8 cellular contexts compared by ENCODE assay signal in the genomic region with DNA sequence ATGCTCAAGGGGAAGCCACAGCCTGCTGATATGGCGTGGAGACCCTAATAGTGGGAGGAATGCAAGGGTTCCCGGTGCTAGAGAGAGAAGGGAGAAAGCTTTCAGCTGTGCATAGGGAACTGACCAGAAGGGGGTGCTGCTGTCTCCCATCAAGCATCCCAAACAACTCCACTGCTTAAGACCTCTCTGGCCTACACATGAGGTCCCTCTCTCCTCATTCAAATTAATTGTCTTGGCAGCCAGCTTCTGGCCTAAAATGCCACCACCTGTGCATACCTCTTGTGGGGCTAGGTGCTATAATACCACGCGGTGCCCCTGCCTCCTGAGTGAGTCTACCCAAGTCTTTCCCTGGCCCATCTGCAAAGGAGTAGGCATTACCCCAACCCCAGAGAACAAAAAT. TPM values are rescaled to one million over a fixed set of nuclear protein-coding genes. Genes with fewer than 3 reads are reported as not detected.
DNase-seq lines count a peak whose midpoint lies in the region; ATAC-seq and TF ChIP-seq lines count a peak whose summit lies in the region.

No MANE protein-coding gene starts in this region.

- H3K79me2 ChIP-seq in smooth muscle cell (ENCODE audit: low read depth) = no peaks in the 10 kb centered on the region

- no peak overlapping the region for H3K27ac ChIP-seq in right atrium auricular region
- H3K27ac ChIP-seq in smooth muscle cell (ENCODE audit: low read depth) = no peak overlapping the region

- no peak for ATAC-seq in HG02970 (IDR thresholded peaks at IDR 0.05; ENCODE audit: low FRiP score, unreplicated experiment)

- DNase-seq in ELR (ENCODE audit: low read depth) (peak; percentile 63), LHCN-M2 (ENCODE audit: low read depth) (peak; percentile 58), SKM-1 (lab: John Stamatoyannopoulos, UW; ENCODE audit: unreplicated experiment) (peak; percentile 27), anterior cingulate cortex (lab: John Stamatoyannopoulos, UW) (peak in 36 of 58 donors; percentile 8 to 65 (median 30)), right atrium auricular region (ENCODE audit: low spot score) (peak; percentile 73), smooth muscle cell (lab: John Stamatoyannopoulos, UW; ENCODE audit: unreplicated experiment) (no peak), NCI-H1048 (lab: John Stamatoyannopoulos, UW) (no peak)

- no peaks in the 10 kb centered on the region for H3K27me3 ChIP-seq in right atrium auricular region
- H3K27me3 ChIP-seq in smooth muscle cell (ENCODE audit: low read depth) = peaks cover 38% of the 10 kb centered on the region

- WGBS in smooth muscle cell (ENCODE audit: low lambda C conversion rate) = 30% methylated on average over 4 of the region's 4 CpGs

- TF ChIP-seq CTCF in right atrium auricular region (IDR thresholded peaks at IDR 0.05) (peak; percentile 49 to 81), smooth muscle cell (IDR thresholded peaks at IDR 0.05; ENCODE audit: borderline replicate concordance, insufficient read depth, poor library complexity, severe bottlenecking) (peak; percentile 55)

- H4K20me1 ChIP-seq in smooth muscle cell (ENCODE audit: low read depth) = peaks cover 7% of the 10 kb centered on the region

- H3K4me1 ChIP-seq in right atrium auricular region (peaks cover 0 to 29% of the 10 kb centered on the region in 2 donors), smooth muscle cell (ENCODE audit: low read depth) (peaks cover 5% of the 10 kb centered on the region)

- no peak overlapping the region for H2AFZ ChIP-seq in smooth muscle cell (ENCODE audit: low read depth)

- H3F3A ChIP-seq in smooth muscle cell (ENCODE audit: low read depth) = peaks cover 2% of the 10 kb centered on the region

- H3K36me3 ChIP-seq in right atrium auricular region (no peaks in the 10 kb centered on the region), smooth muscle cell (ENCODE audit: low read depth) (no peaks in the 10 kb centered on the region)

- no peaks in the 10 kb centered on the region for H3K9me3 ChIP-seq in right atrium auricular region
- H3K9me3 ChIP-seq in smooth muscle cell (replicated peaks; ENCODE audit: low read depth) = no peaks in the 10 kb centered on the region

- no peak overlapping the region for H3K9ac ChIP-seq in smooth muscle cell (ENCODE audit: low read depth)

- H3K4me2 ChIP-seq in smooth muscle cell = no peak overlapping the region

- H3K4me3 ChIP-seq in right atrium auricular region (no peak overlapping the region), smooth muscle cell (no peak overlapping the region)

RNA-seq across cellular contexts. Expression of gene ADISSP, which starts 14.5 kb away (rescaled TPM):
- 84.3 and 85.6 TPM in 2 replicates for total RNA-seq in LHCN-M2 (2014; rRNA removed)
- 69.6 TPM for polyA plus RNA-seq in LHCN-M2 (2012)
- total RNA-seq in right atrium auricular region = 10 to 100 TPM; 10.8 to 11.2 TPM
- 7.6 and 11.8 TPM in 2 replicates for total RNA-seq in smooth muscle cell
- 33.4 and 46.7 TPM in 2 replicates for polyA plus RNA-seq in smooth muscle cell

RNA-seq across cellular contexts. Expression of gene HSPA12B, which starts 20.6 kb away (rescaled TPM):
- total RNA-seq in LHCN-M2 (2014; rRNA removed) (not detected in 2 replicates), right atrium auricular region (10 to 100 TPM; 11.2 to 13.4 TPM), smooth muscle cell (0.04 and 0.40 TPM in 2 replicates)
- 0.09 TPM for polyA plus RNA-seq in LHCN-M2 (2012)
- polyA plus RNA-seq in smooth muscle cell = 0.72 and 1.0 TPM in 2 replicates

RNA-seq across cellular contexts. Expression of gene SPEF1, which starts 28.1 kb away (rescaled TPM):
- 0.46 and 0.71 TPM in 2 replicates for total RNA-seq in LHCN-M2 (2014; rRNA removed)
- polyA plus RNA-seq in LHCN-M2 (2012) = 0.19 TPM
- total RNA-seq in right atrium auricular region = under 1 TPM in 1 of 2 donors, not detected in 1; 0.31 TPM
- 0.36 and 0.72 TPM in 2 replicates for total RNA-seq in smooth muscle cell
- polyA plus RNA-seq in smooth muscle cell = 0.32 and 0.47 TPM in 2 replicates

RNA-seq across cellular contexts. Expression of gene CENPB, which starts 33.4 kb away (rescaled TPM):
- total RNA-seq in LHCN-M2 (2014; rRNA removed) (163 and 173 TPM in 2 replicates), right atrium auricular region (10 to 100 TPM; 49.1 to 77.1 TPM), smooth muscle cell (23.6 TPM in 2 replicates)
- 105 TPM for polyA plus RNA-seq in LHCN-M2 (2012)
- polyA plus RNA-seq in smooth muscle cell = 10.4 and 13.4 TPM in 2 replicates

RNA-seq across cellular contexts. Expression of gene SIGLEC1, which starts 40.7 kb away (rescaled TPM):
- total RNA-seq in LHCN-M2 (2014; rRNA removed) (not detected in 2 replicates), right atrium auricular region (1 to 10 TPM; 3.2 to 3.9 TPM), smooth muscle cell (not detected in 2 replicates)
- not detected for polyA plus RNA-seq in LHCN-M2 (2012)
- polyA plus RNA-seq in smooth muscle cell = not detected in 2 replicates

Comparison
In these comparisons a context has a peak if more than half of its experiments do, and no peak if none do; other contexts are left out.
1. DNase-seq: peak in ELR (single experiment), LHCN-M2 (single experiment), SKM-1 (single experiment), anterior cingulate cortex (36 of 58) and right atrium auricular region (single experiment); none in smooth muscle cell (single experiment) and NCI-H1048 (single experiment).